ENCODE assay signal across 1 cellular context in the genomic region with DNA sequence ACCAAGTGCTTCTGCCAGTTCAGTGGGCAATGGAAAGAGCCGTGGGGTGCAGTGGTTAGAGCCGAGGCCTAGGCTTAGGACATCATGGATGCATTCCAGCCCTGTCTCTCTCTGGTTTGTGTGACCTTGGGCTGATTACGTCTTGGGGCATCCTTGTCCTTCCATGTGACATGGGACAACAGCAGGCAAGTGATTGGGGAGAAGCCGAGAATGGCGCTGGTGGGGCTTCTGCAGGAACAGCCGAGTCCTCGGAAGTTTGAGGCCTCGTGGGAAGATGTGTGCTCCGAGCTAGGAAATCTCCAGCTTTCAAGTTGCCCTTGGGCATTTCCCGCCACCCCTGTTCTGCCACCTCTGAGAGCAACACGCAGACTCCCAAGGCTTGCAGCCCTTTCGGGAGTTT.
TF ChIP-seq lines count a peak whose summit lies in the region.

No MANE protein-coding gene starts in this region.

TF ChIP-seq in WTC11, 78 proteins besides CTCF, POLR2A, EP300 and RAD21 (continued from another document):
- TF ChIP-seq, protein P1, sequence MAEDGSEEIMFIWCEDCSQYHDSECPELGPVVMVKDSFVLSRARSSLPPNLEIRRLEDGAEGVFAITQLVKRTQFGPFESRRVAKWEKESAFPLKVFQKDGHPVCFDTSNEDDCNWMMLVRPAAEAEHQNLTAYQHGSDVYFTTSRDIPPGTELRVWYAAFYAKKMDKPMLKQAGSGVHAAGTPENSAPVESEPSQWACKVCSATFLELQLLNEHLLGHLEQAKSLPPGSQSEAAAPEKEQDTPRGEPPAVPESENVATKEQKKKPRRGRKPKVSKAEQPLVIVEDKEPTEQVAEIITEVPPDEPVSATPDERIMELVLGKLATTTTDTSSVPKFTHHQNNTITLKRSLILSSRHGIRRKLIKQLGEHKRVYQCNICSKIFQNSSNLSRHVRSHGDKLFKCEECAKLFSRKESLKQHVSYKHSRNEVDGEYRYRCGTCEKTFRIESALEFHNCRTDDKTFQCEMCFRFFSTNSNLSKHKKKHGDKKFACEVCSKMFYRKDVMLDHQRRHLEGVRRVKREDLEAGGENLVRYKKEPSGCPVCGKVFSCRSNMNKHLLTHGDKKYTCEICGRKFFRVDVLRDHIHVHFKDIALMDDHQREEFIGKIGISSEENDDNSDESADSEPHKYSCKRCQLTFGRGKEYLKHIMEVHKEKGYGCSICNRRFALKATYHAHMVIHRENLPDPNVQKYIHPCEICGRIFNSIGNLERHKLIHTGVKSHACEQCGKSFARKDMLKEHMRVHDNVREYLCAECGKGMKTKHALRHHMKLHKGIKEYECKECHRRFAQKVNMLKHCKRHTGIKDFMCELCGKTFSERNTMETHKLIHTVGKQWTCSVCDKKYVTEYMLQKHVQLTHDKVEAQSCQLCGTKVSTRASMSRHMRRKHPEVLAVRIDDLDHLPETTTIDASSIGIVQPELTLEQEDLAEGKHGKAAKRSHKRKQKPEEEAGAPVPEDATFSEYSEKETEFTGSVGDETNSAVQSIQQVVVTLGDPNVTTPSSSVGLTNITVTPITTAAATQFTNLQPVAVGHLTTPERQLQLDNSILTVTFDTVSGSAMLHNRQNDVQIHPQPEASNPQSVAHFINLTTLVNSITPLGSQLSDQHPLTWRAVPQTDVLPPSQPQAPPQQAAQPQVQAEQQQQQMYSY (CRISPR knock-in tag; IDR thresholded peaks at IDR 0.05): no peak
- TF ChIP-seq NR3C1 (CRISPR knock-in tag; conservative IDR thresholded peaks at IDR 0.05; ENCODE audit: low read depth): no peak
- TF ChIP-seq ZNF671 (CRISPR knock-in tag; IDR thresholded peaks at IDR 0.05): no peak
- no peak for TF ChIP-seq CREM (CRISPR knock-in tag; IDR thresholded peaks at IDR 0.05)
- TF ChIP-seq, protein P2, sequence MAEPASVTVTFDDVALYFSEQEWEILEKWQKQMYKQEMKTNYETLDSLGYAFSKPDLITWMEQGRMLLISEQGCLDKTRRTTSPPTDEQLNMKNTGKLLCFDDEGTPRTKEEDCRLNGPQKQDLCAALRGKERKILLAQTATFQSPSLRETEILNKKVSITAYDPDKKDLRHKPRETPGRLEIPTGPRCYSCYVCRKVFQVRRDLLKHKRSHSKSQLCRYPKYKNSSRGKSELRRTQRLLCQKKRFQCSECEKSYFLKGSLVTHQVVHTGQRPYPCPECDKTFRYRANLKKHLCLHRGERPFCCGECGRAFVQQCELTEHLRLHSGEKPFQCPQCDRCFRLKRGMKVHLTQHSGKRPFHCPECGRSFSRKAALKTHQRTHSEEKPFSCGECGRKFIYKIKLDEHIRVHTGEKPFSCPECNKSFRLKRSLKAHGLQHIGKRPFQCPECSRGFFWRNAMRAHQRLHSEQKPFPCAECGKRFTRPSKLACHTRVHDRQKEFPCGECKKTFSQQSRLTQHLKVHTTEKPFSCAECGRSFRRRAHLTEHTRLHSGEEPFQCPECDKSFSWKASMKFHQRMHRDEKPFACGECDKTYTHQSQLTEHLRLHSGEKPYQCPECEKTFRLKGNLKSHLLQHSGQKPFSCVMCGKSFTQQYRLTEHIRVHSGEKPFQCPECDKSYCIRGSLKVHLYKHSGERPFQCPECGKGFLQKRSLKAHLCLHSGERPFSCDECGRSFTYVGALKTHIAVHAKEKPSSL (CRISPR knock-in tag; conservative IDR thresholded peaks at IDR 0.05): no peak
- TF ChIP-seq ETV6 (CRISPR knock-in tag; IDR thresholded peaks at IDR 0.05): no peak
- no peak for TF ChIP-seq ZNF396 (CRISPR knock-in tag; IDR thresholded peaks at IDR 0.05; ENCODE audit: borderline replicate concordance)
- no peak for TF ChIP-seq ESRRA (CRISPR knock-in tag; IDR thresholded peaks at IDR 0.05; ENCODE audit: borderline replicate concordance)
- TF ChIP-seq NR2C2 (CRISPR knock-in tag; IDR thresholded peaks at IDR 0.05): no peak
- TF ChIP-seq, protein P3, sequence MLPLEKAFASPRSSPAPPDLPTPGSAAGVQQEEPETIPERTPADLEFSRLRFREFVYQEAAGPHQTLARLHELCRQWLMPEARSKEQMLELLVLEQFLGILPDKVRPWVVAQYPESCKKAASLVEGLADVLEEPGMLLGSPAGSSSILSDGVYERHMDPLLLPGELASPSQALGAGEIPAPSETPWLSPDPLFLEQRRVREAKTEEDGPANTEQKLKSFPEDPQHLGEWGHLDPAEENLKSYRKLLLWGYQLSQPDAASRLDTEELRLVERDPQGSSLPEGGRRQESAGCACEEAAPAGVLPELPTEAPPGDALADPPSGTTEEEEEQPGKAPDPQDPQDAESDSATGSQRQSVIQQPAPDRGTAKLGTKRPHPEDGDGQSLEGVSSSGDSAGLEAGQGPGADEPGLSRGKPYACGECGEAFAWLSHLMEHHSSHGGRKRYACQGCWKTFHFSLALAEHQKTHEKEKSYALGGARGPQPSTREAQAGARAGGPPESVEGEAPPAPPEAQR (CRISPR knock-in tag; IDR thresholded peaks at IDR 0.05): no peak
